In genomic region chr4:171812377-171813194, GRCh38 we compare ENCODE assay signal across 8 cellular contexts. TPM values are rescaled to one million over a fixed set of nuclear protein-coding genes. Genes with fewer than 3 reads are reported as not detected.
A peak's percentile ranks its signal among the peaks of the same experiment; 100 is the strongest.
DNase-seq lines count a peak whose midpoint lies in the region; ATAC-seq and TF ChIP-seq lines count a peak whose summit lies in the region.

No MANE protein-coding gene starts in this region.

- H3K4me3 ChIP-seq in colonic mucosa = peak overlapping the region; percentile 10
- no peak overlapping the region for H3K4me3 ChIP-seq in osteoblast (ENCODE audit: insufficient read depth, low read length)

- H3K27me3 ChIP-seq in colonic mucosa (peaks cover 17% of the 10 kb centered on the region), osteoblast (ENCODE audit: insufficient read depth, low read length) (no peaks in the 10 kb centered on the region)

- no peak overlapping the region for H2AFZ ChIP-seq in osteoblast (ENCODE audit: low read length)

- H3K4me1 ChIP-seq in colonic mucosa (no peaks in the 10 kb centered on the region), osteoblast (ENCODE audit: insufficient read depth, low read length) (no peaks in the 10 kb centered on the region)

- ATAC-seq in HG03354 (IDR thresholded peaks at IDR 0.05; ENCODE audit: poor library complexity, severe bottlenecking, unreplicated experiment) (peak; percentile 22), GM18870 (IDR thresholded peaks at IDR 0.05; ENCODE audit: unreplicated experiment) (no peak)

- TF ChIP-seq CTCF in GM10248 (IDR thresholded peaks at IDR 0.05; ENCODE audit: control extremely low read depth, extremely low read depth, low read depth, missing control alignments) (no peak), colonic mucosa (IDR thresholded peaks at IDR 0.05) (no peak), osteoblast (IDR thresholded peaks at IDR 0.05; ENCODE audit: extremely low read depth, low read depth, low read length) (no peak)

- H3K9ac ChIP-seq in colonic mucosa (ENCODE audit: low read depth in 2 of 2, low read length in 2 of 2) = no peak overlapping the region

- no peaks in the 10 kb centered on the region for H3K79me2 ChIP-seq in osteoblast (ENCODE audit: insufficient read depth, low read length)

- H3K36me3 ChIP-seq in colonic mucosa (no peaks in the 10 kb centered on the region), osteoblast (ENCODE audit: insufficient read depth, low read length) (no peaks in the 10 kb centered on the region)

- H3K9me3 ChIP-seq in colonic mucosa = no peaks in the 10 kb centered on the region
- H3K9me3 ChIP-seq in osteoblast (ENCODE audit: low read depth, low read length) = no peaks in the 10 kb centered on the region

- POLR2A ChIA-PET in GM10248 (lab: Yijun Ruan, JAX) = no interaction called here

- intact Hi-C loops in colonic mucosa (cut with DNase I) = no loop called here

- no peak overlapping the region for H3K27ac ChIP-seq in colonic mucosa
- H3K27ac ChIP-seq in osteoblast (ENCODE audit: low read depth, low read length) = no peak overlapping the region

- CTCF ChIA-PET in GM10248 (lab: Yijun Ruan, JAX) = no interaction called here

- no peak overlapping the region for H3K4me2 ChIP-seq in osteoblast (ENCODE audit: insufficient read depth, low read length)

- DNase-seq in GM10248 (ENCODE audit: extremely low spot score) (peak; percentile 7), colonic mucosa (no peak), osteoblast (ENCODE audit: insufficient read length, low spot score, missing footprints) (peak; percentile 27), NCI-H1092 treated with DMSO at 0.1 percent for 48 hours (lab: John Stamatoyannopoulos, UW) (no peak)
- no peak for DNase-seq in activated naive CD4-positive, alpha-beta T cell treated with Interleukin-2 at 50 U/mL for 16 hours
- DNase-seq in activated CD4-positive, alpha-beta T cell treated with anti-CD3 and anti-CD28 coated beads for 1 hour = no peak

- H4K20me1 ChIP-seq in osteoblast (ENCODE audit: insufficient read depth, low read length) = no peaks in the 10 kb centered on the region

RNA-seq across cellular contexts. Expression of gene GALNTL6, which starts 0.6 kb away (rescaled TPM):
- total RNA-seq in colonic mucosa (under 1 TPM; 0.19 to 0.20 TPM), osteoblast (under 0.01 TPM in 1 of 2 replicates, not detected in the other)

Comparison
In these comparisons a context has a peak if more than half of its experiments do, and no peak if none do; other contexts are left out.
1. DNase-seq: peak in GM10248 (single experiment) and osteoblast (single experiment); none in colonic mucosa (single experiment), NCI-H1092 treated with DMSO at 0.1 percent for 48 hours (single experiment), activated naive CD4-positive, alpha-beta T cell treated with Interleukin-2 at 50 U/mL for 16 hours (single experiment) and activated CD4-positive, alpha-beta T cell treated with anti-CD3 and anti-CD28 coated beads for 1 hour (single experiment).